16 cellular contexts compared by ENCODE assay signal in the genomic region with DNA sequence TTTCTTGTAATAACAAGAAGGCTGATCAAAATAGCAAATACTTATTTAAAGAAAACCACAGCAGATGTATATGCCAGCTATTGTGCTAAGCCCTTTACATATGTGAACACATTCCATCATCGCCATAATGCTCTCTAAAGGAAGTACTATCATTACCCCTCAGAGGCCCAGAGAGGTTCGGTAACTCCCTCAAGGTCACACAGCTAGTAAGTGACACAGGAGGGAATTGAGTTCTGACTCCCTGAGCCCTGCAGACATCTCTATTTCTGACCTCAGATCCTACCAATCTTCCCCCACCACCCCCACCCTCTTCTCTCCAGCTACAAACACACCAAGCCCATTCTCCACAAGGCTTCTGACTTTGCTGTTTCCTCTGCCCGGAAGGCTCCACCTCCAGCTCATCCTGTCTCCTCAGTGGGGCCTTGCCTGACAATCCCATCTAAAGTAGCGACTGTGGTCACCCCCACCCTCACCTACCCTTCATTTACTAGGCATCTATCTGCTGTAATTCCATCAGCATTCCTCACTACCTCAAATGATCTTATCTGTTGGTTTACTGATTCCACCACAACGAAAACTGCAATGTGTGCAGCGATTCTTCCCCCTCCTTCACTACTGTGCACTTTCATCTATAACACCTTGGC.
A peak's percentile ranks its signal among the peaks of the same experiment; 100 is the strongest.
DNase-seq lines count a peak whose midpoint lies in the region; ATAC-seq and TF ChIP-seq lines count a peak whose summit lies in the region.
"Had no signal": no experiment of that assay in that cellular context is flagged by ENCODE, and none has a peak within 500 bp of the region (broad histone marks: within the 10 kb centered on the region; RNA-seq: fewer than 3 reads in every experiment).

No MANE protein-coding gene starts in this region.

- no peak overlapping the region for H3K27ac ChIP-seq in tibial nerve
- H3K27ac ChIP-seq: BLaER1 treated with 17β-estradiol and CSF1 and Interleukin-3, amounts not matched to agents 10 nM and 100 nM; KMS-11; PC-9 had no signal

- peaks cover 0 to 5% (median 0%) of the 10 kb centered on the region in 4 donors for H3K4me1 ChIP-seq in tibial nerve

- TF ChIP-seq POLR2A in tibial nerve (IDR thresholded peaks at IDR 0.05), result no peak

- intact Hi-C loops in sciatic nerve (cut with DNase I), result no loop called here

- no peaks in the 10 kb centered on the region for H3K9me3 ChIP-seq in T-helper 17 cell (ENCODE audit: control insufficient read depth, low read length, poor library complexity, severe bottlenecking)
- H3K9me3 ChIP-seq in tibial nerve, result no peaks in the 10 kb centered on the region
- H3K9me3 ChIP-seq: BLaER1 treated with 17β-estradiol and CSF1 and Interleukin-3, amounts not matched to agents 10 nM and 100 nM had no signal

- no peak overlapping the region for H3K27ac Mint-ChIP-seq in T-helper 17 cell
- H3K27ac Mint-ChIP-seq: CD8-positive, alpha-beta T cell had no signal

- CTCF ChIA-PET in HEK293T (lab: Yijun Ruan, JAX), result no interaction called here

- WGBS in tibial nerve, 2 donors, result 74% methylated on average over 6 of the region's 6 CpGs

- no peaks in the 10 kb centered on the region for H3K36me3 Mint-ChIP-seq in T-helper 17 cell (ENCODE audit: low read depth)
- H3K36me3 Mint-ChIP-seq: CD8-positive, alpha-beta T cell had no signal

- POLR2A ChIA-PET in HEK293T (lab: Yijun Ruan, JAX), result no interaction called here

- H3K4me1 Mint-ChIP-seq in T-helper 17 cell, result no peaks in the 10 kb centered on the region

- no peaks in the 10 kb centered on the region for H3K36me3 ChIP-seq in tibial nerve
- H3K36me3 ChIP-seq: BLaER1 treated with 17β-estradiol and CSF1 and Interleukin-3, amounts not matched to agents 10 nM and 100 nM had no signal

- TF ChIP-seq CTCF in tibial nerve (IDR thresholded peaks at IDR 0.05), result no peak

- no peak overlapping the region for H3K4me3 ChIP-seq in tibial nerve
- H3K4me3 ChIP-seq: BLaER1 treated with 17β-estradiol and CSF1 and Interleukin-3, amounts not matched to agents 10 nM and 100 nM; PC-9 had no signal

- ATAC-seq in SK-N-SH treated with all-trans-retinoic acid at 6 μM for 48 hours (peak; percentile 25), sciatic nerve (no peak), T-helper 17 cell (no peak), HG02588 (IDR thresholded peaks at IDR 0.05; ENCODE audit: unreplicated experiment) (no peak)
- ATAC-seq: CD8-positive, alpha-beta T cell had no signal

- TF ChIP-seq EP300 in tibial nerve (IDR thresholded peaks at IDR 0.05), result no peak

- H3K4me3 Mint-ChIP-seq in T-helper 17 cell, result no peak overlapping the region
- H3K4me3 Mint-ChIP-seq: CD8-positive, alpha-beta T cell had no signal

- H3K27me3 Mint-ChIP-seq in T-helper 17 cell, result peaks cover 9% of the 10 kb centered on the region

- H3K27me3 ChIP-seq in tibial nerve, result peaks cover 0 to 5% of the 10 kb centered on the region in 2 donors
- H3K27me3 ChIP-seq: BLaER1 treated with 17β-estradiol and CSF1 and Interleukin-3, amounts not matched to agents 10 nM and 100 nM had no signal

- peak; percentile 0 for DNase-seq in HEK293T (ENCODE audit: extremely low spot score)
- peak; percentile 96 for DNase-seq in islet precursor cell
- DNase-seq in sciatic nerve (ENCODE audit: low spot score), result peak; percentile 2
- DNase-seq in T-helper 17 cell, result no peak
- no peak for DNase-seq in tibial nerve (ENCODE audit: low spot score in 2 of 2)
- DNase-seq: CD8-positive, alpha-beta T cell; H7; NCI-H1436; NCI-H1930; NCI-H345; NCI-H524 treated with DMSO at 0.1 percent for 48 hours; PC-9 had no signal

TF ChIP-seq in HEK293T, 16 proteins besides CTCF, POLR2A, EP300 and RAD21:
- no peak for TF ChIP-seq BHLHE40 (IDR thresholded peaks at IDR 0.05; ENCODE audit: borderline replicate concordance)
- TF ChIP-seq ARNT (IDR thresholded peaks at IDR 0.05), result no peak
- no peak for TF ChIP-seq ELF4 (IDR thresholded peaks at IDR 0.05)
- no peak for TF ChIP-seq TARDBP (IDR thresholded peaks at IDR 0.05)
- TF ChIP-seq, protein P1, sequence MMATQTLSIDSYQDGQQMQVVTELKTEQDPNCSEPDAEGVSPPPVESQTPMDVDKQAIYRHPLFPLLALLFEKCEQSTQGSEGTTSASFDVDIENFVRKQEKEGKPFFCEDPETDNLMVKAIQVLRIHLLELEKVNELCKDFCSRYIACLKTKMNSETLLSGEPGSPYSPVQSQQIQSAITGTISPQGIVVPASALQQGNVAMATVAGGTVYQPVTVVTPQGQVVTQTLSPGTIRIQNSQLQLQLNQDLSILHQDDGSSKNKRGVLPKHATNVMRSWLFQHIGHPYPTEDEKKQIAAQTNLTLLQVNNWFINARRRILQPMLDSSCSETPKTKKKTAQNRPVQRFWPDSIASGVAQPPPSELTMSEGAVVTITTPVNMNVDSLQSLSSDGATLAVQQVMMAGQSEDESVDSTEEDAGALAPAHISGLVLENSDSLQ (IDR thresholded peaks at IDR 0.05), result no peak
- no peak for TF ChIP-seq NFRKB (IDR thresholded peaks at IDR 0.05)
- no peak for TF ChIP-seq L3MBTL2 (conservative IDR thresholded peaks at IDR 0.05)
- no peak for TF ChIP-seq HDGF (IDR thresholded peaks at IDR 0.05; ENCODE audit: borderline replicate concordance)
- no peak for TF ChIP-seq FOXK2 (IDR thresholded peaks at IDR 0.05)
- no peak for TF ChIP-seq ZNF384 (IDR thresholded peaks at IDR 0.05)
- no peak for TF ChIP-seq CTBP1 (IDR thresholded peaks at IDR 0.05; ENCODE audit: borderline replicate concordance)
- no peak for TF ChIP-seq SP1 (IDR thresholded peaks at IDR 0.05)
- no peak for TF ChIP-seq FOXM1 (IDR thresholded peaks at IDR 0.05; ENCODE audit: borderline replicate concordance)
- no peak for TF ChIP-seq SUZ12 (IDR thresholded peaks at IDR 0.05)
- TF ChIP-seq LEF1 (IDR thresholded peaks at IDR 0.05; ENCODE audit: borderline replicate concordance), result no peak
- TF ChIP-seq FOXA1 (IDR thresholded peaks at IDR 0.05), result no peak

TF ChIP-seq in SK-N-SH treated with all-trans-retinoic acid at 6 μM for 48 hours, 23 proteins besides CTCF, POLR2A, EP300 and RAD21:
- no peak for TF ChIP-seq GLIS3 (CRISPR knock-in tag; IDR thresholded peaks at IDR 0.05)
- no peak for TF ChIP-seq RARB (CRISPR knock-in tag; IDR thresholded peaks at IDR 0.05)
- no peak for TF ChIP-seq TOX (CRISPR knock-in tag; IDR thresholded peaks at IDR 0.05; ENCODE audit: borderline replicate concordance)
- no peak for TF ChIP-seq ZFP3 (CRISPR knock-in tag; IDR thresholded peaks at IDR 0.05)
- no peak for TF ChIP-seq ARNTL (CRISPR knock-in tag; IDR thresholded peaks at IDR 0.05; ENCODE audit: borderline replicate concordance, low read depth)
- TF ChIP-seq BACH2 (CRISPR knock-in tag; IDR thresholded peaks at IDR 0.05; ENCODE audit: borderline replicate concordance), result no peak
- TF ChIP-seq, protein P2, sequence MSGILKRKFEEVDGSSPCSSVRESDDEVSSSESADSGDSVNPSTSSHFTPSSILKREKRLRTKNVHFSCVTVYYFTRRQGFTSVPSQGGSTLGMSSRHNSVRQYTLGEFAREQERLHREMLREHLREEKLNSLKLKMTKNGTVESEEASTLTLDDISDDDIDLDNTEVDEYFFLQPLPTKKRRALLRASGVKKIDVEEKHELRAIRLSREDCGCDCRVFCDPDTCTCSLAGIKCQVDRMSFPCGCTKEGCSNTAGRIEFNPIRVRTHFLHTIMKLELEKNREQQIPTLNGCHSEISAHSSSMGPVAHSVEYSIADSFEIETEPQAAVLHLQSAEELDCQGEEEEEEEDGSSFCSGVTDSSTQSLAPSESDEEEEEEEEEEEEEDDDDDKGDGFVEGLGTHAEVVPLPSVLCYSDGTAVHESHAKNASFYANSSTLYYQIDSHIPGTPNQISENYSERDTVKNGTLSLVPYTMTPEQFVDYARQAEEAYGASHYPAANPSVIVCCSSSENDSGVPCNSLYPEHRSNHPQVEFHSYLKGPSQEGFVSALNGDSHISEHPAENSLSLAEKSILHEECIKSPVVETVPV (CRISPR knock-in tag; IDR thresholded peaks at IDR 0.05), result no peak
- TF ChIP-seq CSDC2 (CRISPR knock-in tag; IDR thresholded peaks at IDR 0.05), result no peak
- no peak for TF ChIP-seq ZC3H10 (CRISPR knock-in tag; IDR thresholded peaks at IDR 0.05)
- TF ChIP-seq ZNF565 (CRISPR knock-in tag; conservative IDR thresholded peaks at IDR 0.05; ENCODE audit: low read depth), result no peak
- no peak for TF ChIP-seq CREB5 (CRISPR knock-in tag; IDR thresholded peaks at IDR 0.05; ENCODE audit: low read depth)
- no peak for TF ChIP-seq ZNF8 (CRISPR knock-in tag; IDR thresholded peaks at IDR 0.05)
- TF ChIP-seq ZNF70 (CRISPR knock-in tag; IDR thresholded peaks at IDR 0.05), result no peak
- TF ChIP-seq ZFP30 (CRISPR knock-in tag; IDR thresholded peaks at IDR 0.05), result no peak
- TF ChIP-seq ESRRG (CRISPR knock-in tag; IDR thresholded peaks at IDR 0.05), result no peak
- no peak for TF ChIP-seq OSR1 (CRISPR knock-in tag; IDR thresholded peaks at IDR 0.05)

Comparison
In these comparisons a context has a peak if more than half of its experiments do, and no peak if none do; other contexts are left out.
1. DNase-seq: peak in HEK293T (single experiment), islet precursor cell (single experiment) and sciatic nerve (single experiment); none in T-helper 17 cell (0 of 3) and tibial nerve (0 of 2).